19 cellular contexts compared by ENCODE assay signal in the genomic region with DNA sequence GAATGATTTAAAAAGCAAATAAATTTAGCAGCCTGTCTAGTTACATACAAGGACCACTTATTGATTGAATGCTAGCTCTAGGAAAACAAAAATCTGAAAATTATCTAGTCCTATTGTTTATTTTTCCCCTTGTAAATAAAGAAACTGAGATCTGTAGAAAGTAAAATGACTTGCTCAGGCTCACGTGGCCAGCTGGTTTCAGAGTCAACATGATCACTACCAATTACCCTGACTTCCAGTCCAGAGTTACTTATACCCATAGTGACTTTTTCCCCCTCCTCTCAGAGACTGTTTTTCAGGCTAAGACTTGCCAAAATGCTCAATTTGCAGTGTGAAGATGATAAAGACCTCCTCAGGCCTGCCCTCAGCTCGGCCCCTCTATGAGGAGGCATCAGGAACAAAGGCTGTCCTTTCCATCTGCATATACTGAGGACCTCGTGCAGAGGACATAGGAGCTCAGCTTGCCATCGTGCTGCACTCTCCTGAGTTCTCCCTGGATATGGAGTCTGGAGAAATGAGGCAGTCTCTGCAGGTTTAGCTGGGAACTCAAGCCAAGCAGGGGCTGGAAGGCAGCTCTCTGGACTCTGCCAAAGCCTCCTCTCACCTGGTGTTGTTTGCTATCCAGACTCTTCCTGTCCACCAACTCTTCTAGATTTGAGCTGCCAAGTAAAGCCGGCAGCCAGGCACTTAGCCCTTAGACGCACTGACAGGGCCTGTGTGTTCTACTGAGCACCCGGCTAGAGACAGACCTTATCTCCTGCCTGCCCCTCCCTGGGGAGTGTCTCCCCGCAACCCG.
"Had no signal": no experiment of that assay in that cellular context is flagged by ENCODE, and none has a peak within 500 bp of the region (broad histone marks: within the 10 kb centered on the region; RNA-seq: fewer than 3 reads in every experiment).

No MANE protein-coding gene starts in this region.

- H3K36me3 Mint-ChIP-seq: activated naive CD4-positive, alpha-beta T cell treated with anti-CD3 and anti-CD28 coated beads, Interleukin-2, amount 50 U/mL, for 24 hours had no signal

- H3K4me3 Mint-ChIP-seq: activated CD8-positive, alpha-beta T cell treated with anti-CD3 and anti-CD28 coated beads for 36 hours; activated naive CD4-positive, alpha-beta T cell treated with anti-CD3 and anti-CD28 coated beads, Interleukin-2, amount 50 U/mL, for 24 hours; activated T-cell treated with anti-CD3 and anti-CD28 coated beads, Interleukin-2, amount 50 U/mL, for 72 hours; T-helper 2 cell treated with Interferon-gamma antibody and Interleukin-4, amounts not matched to agents 5 μg/mL and 100 μg/mL, for 36 hours had no signal

- H3K4me1 Mint-ChIP-seq: activated naive CD4-positive, alpha-beta T cell treated with anti-CD3 and anti-CD28 coated beads, Interleukin-2, amount 50 U/mL, for 24 hours had no signal

- H3K9me3 Mint-ChIP-seq: activated CD8-positive, alpha-beta T cell treated with anti-CD3 and anti-CD28 coated beads for 36 hours had no signal

- H3K27ac Mint-ChIP-seq: activated CD8-positive, alpha-beta T cell treated with anti-CD3 and anti-CD28 coated beads for 36 hours; activated naive CD4-positive, alpha-beta T cell treated with anti-CD3 and anti-CD28 coated beads, Interleukin-2, amount 50 U/mL, for 24 hours; activated T-cell treated with anti-CD3 and anti-CD28 coated beads, Interleukin-2, amount 50 U/mL, for 72 hours; T-helper 2 cell treated with Interferon-gamma antibody and Interleukin-4, amounts not matched to agents 5 μg/mL and 100 μg/mL, for 36 hours had no signal

- DNase-seq: activated CD4-positive, alpha-beta T cell treated with anti-CD3 and anti-CD28 coated beads for 4 hours; activated CD8-positive, alpha-beta memory T cell treated with anti-CD3 and anti-CD28 coated beads, Interleukin-2, amount 50 U/mL, for 4 hours; activated CD8-positive, alpha-beta T cell treated with anti-CD3 and anti-CD28 coated beads for 36 hours; activated T-cell treated with anti-CD3 and anti-CD28 coated beads, Interleukin-2, amount 50 U/mL, for 72 hours; aorta; NCI-H1105; NCI-H1436; NCI-H187 treated with DMSO at 0.1 percent for 48 hours; NCI-H2081 treated with DMSO at 0.1 percent for 48 hours; NCI-H2171 treated with DMSO at 0.1 percent for 48 hours; NCI-H226; NCI-H526 treated with DMSO at 0.1 percent for 48 hours; PC-3; SHP77; SW 1271 had no signal

- ATAC-seq: activated CD4-positive, CD25-positive, alpha-beta regulatory T cell treated with anti-CD3 and anti-CD28 coated beads, Interleukin-2, amount 50 U/mL, for 24 hours; activated CD8-positive, alpha-beta T cell treated with anti-CD3 and anti-CD28 coated beads for 36 hours; activated T-cell treated with anti-CD3 and anti-CD28 coated beads, Interleukin-2, amount 50 U/mL, for 72 hours; PC-3; SK-N-SH treated with all-trans-retinoic acid at 6 μM for 48 hours had no signal
